In the genomic region with DNA sequence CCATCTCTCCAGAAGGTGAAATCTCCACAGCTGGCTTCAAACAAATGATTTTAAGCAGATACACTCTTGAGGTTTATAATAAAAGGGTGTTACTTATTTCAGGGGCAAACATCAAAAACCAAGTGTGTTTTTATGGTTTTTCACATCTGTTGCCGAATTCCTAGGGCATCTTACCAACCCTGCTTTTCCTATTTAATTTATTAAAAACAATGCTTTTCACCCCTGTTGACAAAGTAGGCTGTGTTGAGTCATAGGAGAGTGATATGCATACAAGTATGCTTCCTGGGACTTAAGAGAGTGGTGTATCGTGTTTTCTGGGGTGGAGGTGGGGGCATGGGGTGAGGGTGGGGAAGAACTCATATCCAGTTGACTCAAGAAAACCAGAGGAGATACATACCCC, we compare ENCODE assay signal across 25 cellular contexts. TPM values are rescaled to one million over a fixed set of nuclear protein-coding genes. Genes with fewer than 3 reads are reported as not detected.
"Had no signal": no experiment of that assay in that cellular context is flagged by ENCODE, and none has a peak within 500 bp of the region (broad histone marks: within the 10 kb centered on the region; RNA-seq: fewer than 3 reads in every experiment).

No MANE protein-coding gene starts in this region.

- DNase-seq: activated naive CD4-positive, alpha-beta T cell treated with Interleukin-2 at 50 U/mL for 16 hours; activated naive CD8-positive, alpha-beta T cell treated with anti-CD3 and anti-CD28 coated beads for 36 hours; activated T-cell treated with anti-CD3 and anti-CD28 coated beads, Interleukin-2, amount 50 U/mL, for 4 hours; amygdala; effector CD4-positive, alpha-beta T cell; erythroblast; head of caudate nucleus; hypothalamus; islet precursor cell; left cardiac atrium; midbrain; ovary; stimulated activated CD4-positive, alpha-beta T cell treated with anti-CD3 and anti-CD28 coated beads, Interleukin-4, amount 100 ng/mL, for 24 hours; stimulated activated naive CD8-positive, alpha-beta T cell treated with anti-CD3 and anti-CD28 coated beads, Interleukin-15, amount 100 ng/mL, for 72 hours; T1000; tibial artery had no signal

- ATAC-seq: activated T-cell treated with anti-CD3 and anti-CD28 coated beads, Interleukin-2, amount 50 U/mL, for 4 hours; gastroesophageal sphincter; stimulated activated naive CD8-positive, alpha-beta T cell treated with anti-CD3 and anti-CD28 coated beads, Interleukin-15, amount 100 ng/mL, for 72 hours; WTC11 had no signal

- H3K4me3 ChIP-seq: cardiac muscle cell, gastroesophageal sphincter, ovary, prostate gland, tibial artery had no signal

RNA-seq across cellular contexts. Expression of a gene that starts 29.3 kb away (rescaled TPM):
- total RNA-seq: activated CD8-positive, alpha-beta memory T cell treated with anti-CD3 and anti-CD28 coated beads for 36 hours; activated naive CD8-positive, alpha-beta T cell treated with anti-CD3 and anti-CD28 coated beads for 36 hours; activated T-cell treated with anti-CD3 and anti-CD28 coated beads, Interleukin-2, amount 50 U/mL, for 4 hours; activated T-helper 2 cell treated with anti-CD3 and anti-CD28 coated beads, Interferon-gamma antibody, Interleukin-2, Interleukin-4, amounts not matched to agents 10 μg/mL and 5 μg/mL and 100 μg/mL, durations not matched to agents 14 hours and 24 hours and 36 hours; cardiac muscle cell; cerebellum; gastroesophageal sphincter; left cardiac atrium; prostate gland; ureter; WTC11 had no signal
- polyA plus RNA-seq: cardiac muscle cell, liver had no signal
